In the genomic region with DNA sequence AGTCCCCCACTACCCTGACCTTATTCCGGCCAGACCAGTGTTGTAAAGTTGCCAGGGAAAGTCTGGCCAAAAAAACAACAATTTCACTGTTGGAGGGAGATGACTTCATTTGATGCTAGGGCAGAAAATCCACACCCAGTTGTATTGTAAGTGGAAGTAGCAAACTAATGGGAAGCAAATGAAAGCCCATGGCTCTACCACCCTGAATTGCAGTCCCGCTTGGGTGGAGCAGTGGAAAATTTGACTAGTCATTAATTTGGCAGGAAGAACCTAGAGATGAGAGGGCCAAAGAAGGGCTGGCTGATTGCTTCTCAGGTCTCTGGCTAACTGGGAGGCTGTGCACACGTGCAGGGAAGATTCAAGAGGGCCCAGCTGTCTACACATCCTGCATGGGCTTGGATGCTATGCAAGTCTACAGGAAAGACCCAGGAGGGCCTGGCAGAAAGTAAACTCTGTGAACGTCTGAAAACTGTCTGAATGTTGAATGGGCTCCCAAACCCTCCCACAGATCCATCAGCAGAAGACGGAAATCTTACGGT, we compare ENCODE assay signal across 17 cellular contexts.
DNase-seq lines count a peak whose midpoint lies in the region; ATAC-seq and TF ChIP-seq lines count a peak whose summit lies in the region.
"Had no signal": no experiment of that assay in that cellular context is flagged by ENCODE, and none has a peak within 500 bp of the region (broad histone marks: within the 10 kb centered on the region; RNA-seq: fewer than 3 reads in every experiment).

No MANE protein-coding gene starts in this region.

- no peak overlapping the region for H3K27ac Mint-ChIP-seq in GM23338
- H3K27ac Mint-ChIP-seq: HFFc6 had no signal

- CTCF ChIA-PET in A673 (lab: Charles Lee): no interaction called here

- H3F3A ChIP-seq in GM23338 (replicated peaks; ENCODE audit: low read depth): no peaks in the 10 kb centered on the region

- H3K4me1 Mint-ChIP-seq in GM23338: no peaks in the 10 kb centered on the region
- H3K4me1 Mint-ChIP-seq: CD8-positive, alpha-beta memory T cell had no signal

- H3K4me1 ChIP-seq in GM23338 (ENCODE audit: insufficient read depth): no peaks in the 10 kb centered on the region
- H3K4me1 ChIP-seq in A673 (ENCODE audit: insufficient read depth, low read length, poor library complexity, severe bottlenecking): no peaks in the 10 kb centered on the region
- H3K4me1 ChIP-seq: A549, BLaER1, Caco-2 had no signal

- H3K9me3 Mint-ChIP-seq in GM23338: no peaks in the 10 kb centered on the region; the same call in 2 of the 3 replicates
- H3K9me3 Mint-ChIP-seq: HFFc6 had no signal

- H3K36me3 ChIP-seq in GM23338 (ENCODE audit: insufficient read depth) (no peaks in the 10 kb centered on the region), A673 (ENCODE audit: insufficient read depth, low read length, poor library complexity, severe bottlenecking) (no peaks in the 10 kb centered on the region)
- H3K36me3 ChIP-seq: BLaER1 had no signal

- H3K4me2 ChIP-seq in GM23338: no peak overlapping the region
- H3K4me2 ChIP-seq: A549, BLaER1 had no signal

- TF ChIP-seq CTCF in GM23338 (conservative IDR thresholded peaks at IDR 0.05; ENCODE audit: low read depth in 2 of 2): no peak
- no peak for TF ChIP-seq CTCF in fibroblast of the aortic adventitia (IDR thresholded peaks at IDR 0.05; ENCODE audit: insufficient read depth, low read length)
- TF ChIP-seq CTCF in A673 (conservative IDR thresholded peaks at IDR 0.05; ENCODE audit: low read depth, low read length): no peak
- no peak for TF ChIP-seq CTCF in GM20000 (IDR thresholded peaks at IDR 0.05; ENCODE audit: extremely low read depth, missing control alignments)

- H3K4me3 Mint-ChIP-seq in GM23338: no peak overlapping the region
- H3K4me3 Mint-ChIP-seq: CD8-positive, alpha-beta memory T cell; HFFc6 had no signal

- no peaks in the 10 kb centered on the region for H3K79me2 ChIP-seq in GM23338 (replicated peaks; ENCODE audit: insufficient read depth)

- peak; percentile 36 for DNase-seq in EH (ENCODE audit: low read depth)
- no peak for DNase-seq in GM23338 (ENCODE audit: low spot score)
- DNase-seq in fibroblast of the aortic adventitia (ENCODE audit: low read depth): peak; percentile 7
- DNase-seq in A673 (ENCODE audit: low spot score): no peak
- no peak for DNase-seq in activated CD4-positive, alpha-beta T cell treated with anti-CD3 and anti-CD28 coated beads, Interleukin-2, amount 50 U/mL, for 4 hours
- DNase-seq in GM20000 (ENCODE audit: low spot score): no peak
- no peak for DNase-seq in GOT3 (lab: John Stamatoyannopoulos, UW)
- DNase-seq: AML-193; Caco-2; CD8-positive, alpha-beta memory T cell; DND-41; HCEC 1CT; HFFc6 had no signal

- POLR2A ChIA-PET in A673 (lab: Charles Lee; ENCODE audit: low non-redundant PET): no interaction called here

- no peak overlapping the region for H3K4me3 ChIP-seq in GM23338
- no peak overlapping the region for H3K4me3 ChIP-seq in fibroblast of the aortic adventitia (ENCODE audit: low read depth, low read length)
- no peak overlapping the region for H3K4me3 ChIP-seq in A673 (ENCODE audit: low read depth, low read length, poor library complexity, severe bottlenecking)
- H3K4me3 ChIP-seq: A549, BLaER1, K562 had no signal

- ATAC-seq in GM23338: no peak
- ATAC-seq: A549, K562 had no signal

- H3K27ac ChIP-seq in GM23338 (ENCODE audit: low read depth) (no peak overlapping the region), A673 (ENCODE audit: low read depth, low read length, poor library complexity, severe bottlenecking) (no peak overlapping the region)
- H3K27ac ChIP-seq: A549, BLaER1 had no signal

- H4K20me1 ChIP-seq in GM23338 (replicated peaks; ENCODE audit: insufficient read depth): no peaks in the 10 kb centered on the region
- H4K20me1 ChIP-seq: BLaER1 had no signal

- H3K9me3 ChIP-seq in A673 (ENCODE audit: low read depth, low read length, poor library complexity, severe bottlenecking): no peaks in the 10 kb centered on the region
- H3K9me3 ChIP-seq: A549, BLaER1, Caco-2 had no signal

- H3K27me3 ChIP-seq in GM23338 (ENCODE audit: insufficient read depth): no peaks in the 10 kb centered on the region
- H3K27me3 ChIP-seq in A673 (replicated peaks; ENCODE audit: insufficient read depth, low read depth, low read length, poor library complexity): peaks cover 3% of the 10 kb centered on the region
- H3K27me3 ChIP-seq: BLaER1 had no signal

- no TSS peak for BruUV-seq in A673 (replicated peaks; lab: Mats Ljungman, UMichigan)

- no peaks in the 10 kb centered on the region for H3K36me3 Mint-ChIP-seq in GM23338 (ENCODE audit: low read depth)
- H3K36me3 Mint-ChIP-seq: CD8-positive, alpha-beta memory T cell had no signal

- no peaks in the 10 kb centered on the region for H3K9me2 ChIP-seq in GM23338 (ENCODE audit: insufficient read depth)

- peak overlapping the region; percentile 23; the same call in 1 of the 2 replicates for H2AFZ ChIP-seq in GM23338

- intact Hi-C loops in A673 (cut with micrococcal nuclease; ENCODE audit: unreplicated experiment): no loop called here

- H3K27me3 Mint-ChIP-seq in GM23338 (ENCODE audit: insufficient read depth, low read depth, poor library complexity): no peaks in the 10 kb centered on the region
- H3K27me3 Mint-ChIP-seq: CD8-positive, alpha-beta memory T cell had no signal

TF ChIP-seq in GM23338, 12 proteins besides CTCF, POLR2A, EP300 and RAD21 (continues in another document):
- TF ChIP-seq POLR2AphosphoS5 (IDR thresholded peaks at IDR 0.05; ENCODE audit: low read depth) (no peak), CREB1 (CRISPR knock-in tag; IDR thresholded peaks at IDR 0.05; ENCODE audit: low read depth) (no peak), EZH2phosphoT487 (IDR thresholded peaks at IDR 0.05; ENCODE audit: unreplicated experiment) (no peak), ZNF331 (CRISPR knock-in tag; IDR thresholded peaks at IDR 0.05; ENCODE audit: low read depth) (no peak)

TF ChIP-seq in PFSK-1, 5 proteins besides CTCF, POLR2A, EP300 and RAD21:
- TF ChIP-seq POLR2AphosphoS5 (IDR thresholded peaks at IDR 0.05; ENCODE audit: low read depth, low read length): 0 out of 2 replicates have a peak, but pooled peaks have one; percentile 25
- peak; percentile 66 for TF ChIP-seq FOXP2 (optimal IDR thresholded peaks at IDR 0.05; ENCODE audit: borderline replicate concordance, extremely low read depth, extremely low read length, insufficient read depth)
- no peak for TF ChIP-seq TAF1 (IDR thresholded peaks at IDR 0.05; ENCODE audit: borderline replicate concordance, insufficient read depth, low read length)
- peak; percentile 87; the same call in 1 of the 2 replicates for TF ChIP-seq SIN3A (IDR thresholded peaks at IDR 0.05; ENCODE audit: borderline replicate concordance, insufficient read depth, low read length)
- TF ChIP-seq REST (IDR thresholded peaks at IDR 0.05; ENCODE audit: insufficient read depth in 1 of 2, low read depth in 2 of 2, low read length in 2 of 2): peak in 1 of 2 experiments; percentile 56; a peak in 2 of 4 replicates

Comparison
In these comparisons a context has a peak if more than half of its experiments do, and no peak if none do; other contexts are left out.
1. DNase-seq: peak in EH (single experiment) and fibroblast of the aortic adventitia (single experiment); none in GM23338 (single experiment), A673 (single experiment), activated CD4-positive, alpha-beta T cell treated with anti-CD3 and anti-CD28 coated beads, Interleukin-2, amount 50 U/mL, for 4 hours (0 of 2), GM20000 (single experiment) and GOT3 (single experiment).